ENCODE assay signal across 18 cellular contexts in the genomic region with DNA sequence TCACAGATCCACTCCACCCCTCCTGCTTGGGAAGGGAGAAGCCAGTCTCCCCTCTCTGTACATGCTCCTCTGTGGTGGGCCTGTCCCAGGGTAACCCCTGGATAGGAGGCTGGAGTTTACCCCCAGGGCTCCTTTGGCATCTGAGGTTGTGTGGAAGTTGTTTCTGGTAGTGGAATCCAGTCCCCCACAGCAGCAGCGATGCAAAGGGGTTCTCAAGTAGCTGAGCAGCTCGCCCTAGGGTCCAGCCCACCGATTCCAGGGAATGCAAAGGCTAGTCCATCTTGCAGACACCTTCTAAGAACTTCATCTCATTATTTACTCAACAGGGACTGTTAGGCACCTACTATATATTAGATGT. TPM values are rescaled to one million over a fixed set of nuclear protein-coding genes. Genes with fewer than 3 reads are reported as not detected.
DNase-seq lines count a peak whose midpoint lies in the region; ATAC-seq and TF ChIP-seq lines count a peak whose summit lies in the region.
"Had no signal": no experiment of that assay in that cellular context is flagged by ENCODE, and none has a peak within 500 bp of the region (broad histone marks: within the 10 kb centered on the region; RNA-seq: fewer than 3 reads in every experiment).

No MANE protein-coding gene starts in this region.

- peak overlapping the region; percentile 3; the same call in 1 of the 2 replicates for H3K27ac ChIP-seq in HUES6 (ENCODE audit: low read depth, low read length)
- H3K27ac ChIP-seq: brain microvascular endothelial cell had no signal

- H3K4me3 ChIP-seq in HUES6 (ENCODE audit: low read depth, low read length), result peak overlapping the region; percentile 57

- DNase-seq in activated T-cell treated with anti-CD3 and anti-CD28 coated beads, Interleukin-2, amount 50 U/mL, for 24 hours, result no peak
- DNase-seq in activated T-cell treated with anti-CD3 and anti-CD28 coated beads, Interleukin-2, amount 50 U/mL, for 48 hours, result no peak
- DNase-seq in central memory CD8-positive, alpha-beta T cell (ENCODE audit: low spot score in 2 of 2), result no peak
- DNase-seq in stimulated activated effector memory CD8-positive, alpha-beta T cell treated with anti-CD3 and anti-CD28 coated beads, Interleukin-12 subunit alpha, Interleukin-12 subunit beta, amount 100 ng/mL, for 72 hours (ENCODE audit: low spot score in 2 of 2), result no peak
- no peak for DNase-seq in T-helper 2 cell treated with Interferon-gamma antibody and Interleukin-4, amounts not matched to agents 5 μg/mL and 100 μg/mL, for 36 hours (ENCODE audit: low spot score)
- DNase-seq in CD14-positive monocyte (ENCODE audit: low spot score), result no peak
- DNase-seq in SHP77 treated with DMSO at 0.1 percent for 48 hours (lab: John Stamatoyannopoulos, UW), result no peak
- DNase-seq: ACHN, activated gamma-delta T cell, brain microvascular endothelial cell, COR-L47, IMR-90, MV-4-11, NCI-H2107 had no signal

- intact Hi-C loops in CD14-positive monocyte (cut with micrococcal nuclease), result no loop called here

- no peak for ATAC-seq in central memory CD8-positive, alpha-beta T cell (replicated peaks; ENCODE audit: extremely low read depth, poor library complexity, severe bottlenecking)
- no peak for ATAC-seq in stimulated activated effector memory CD8-positive, alpha-beta T cell treated with anti-CD3 and anti-CD28 coated beads, Interleukin-12 subunit alpha, Interleukin-12 subunit beta, amount 100 ng/mL, for 72 hours
- ATAC-seq: HCT116 had no signal

- peak overlapping the region; percentile 92 for H3K27ac Mint-ChIP-seq in activated T-cell treated with anti-CD3 and anti-CD28 coated beads, Interleukin-2, amount 50 U/mL, for 24 hours
- H3K27ac Mint-ChIP-seq in central memory CD8-positive, alpha-beta T cell (ENCODE audit: low read depth), result no peak overlapping the region
- no peak overlapping the region for H3K27ac Mint-ChIP-seq in stimulated activated effector memory CD8-positive, alpha-beta T cell treated with anti-CD3 and anti-CD28 coated beads, Interleukin-12 subunit alpha, Interleukin-12 subunit beta, amount 100 ng/mL, for 72 hours
- H3K27ac Mint-ChIP-seq in T-helper 2 cell treated with Interferon-gamma antibody and Interleukin-4, amounts not matched to agents 5 μg/mL and 100 μg/mL, for 36 hours, result no peak overlapping the region
- no peak overlapping the region for H3K27ac Mint-ChIP-seq in CD14-positive monocyte
- H3K27ac Mint-ChIP-seq: dendritic cell treated with granulocyte-macrophage colony-stimulating factor and Interleukin-4, amounts not matched to agents 40 ng/mL and 50 ng/mL, for 4 days; natural killer cell treated with Interleukin-12 subunit alpha and Interleukin-12 subunit beta and Interleukin-15 and Interleukin-18, amount 100 ng/mL, for 72 hours had no signal

- H3K36me3 Mint-ChIP-seq in activated T-cell treated with anti-CD3 and anti-CD28 coated beads, Interleukin-2, amount 50 U/mL, for 24 hours (ENCODE audit: low read depth), result no peaks in the 10 kb centered on the region
- H3K36me3 Mint-ChIP-seq in central memory CD8-positive, alpha-beta T cell (ENCODE audit: insufficient read depth), result peaks cover 4% of the 10 kb centered on the region
- H3K36me3 Mint-ChIP-seq in stimulated activated effector memory CD8-positive, alpha-beta T cell treated with anti-CD3 and anti-CD28 coated beads, Interleukin-12 subunit alpha, Interleukin-12 subunit beta, amount 100 ng/mL, for 72 hours, result no peaks in the 10 kb centered on the region
- no peaks in the 10 kb centered on the region for H3K36me3 Mint-ChIP-seq in T-helper 2 cell treated with Interferon-gamma antibody and Interleukin-4, amounts not matched to agents 5 μg/mL and 100 μg/mL, for 36 hours (ENCODE audit: low read depth)
- no peaks in the 10 kb centered on the region for H3K36me3 Mint-ChIP-seq in CD14-positive monocyte
- H3K36me3 Mint-ChIP-seq: natural killer cell treated with Interleukin-12 subunit alpha and Interleukin-12 subunit beta and Interleukin-15 and Interleukin-18, amount 100 ng/mL, for 72 hours had no signal

- H3K4me3 Mint-ChIP-seq in activated T-cell treated with anti-CD3 and anti-CD28 coated beads, Interleukin-2, amount 50 U/mL, for 24 hours, result peak overlapping the region; percentile 73
- H3K4me3 Mint-ChIP-seq in central memory CD8-positive, alpha-beta T cell, result peak overlapping the region; percentile 68
- H3K4me3 Mint-ChIP-seq in stimulated activated effector memory CD8-positive, alpha-beta T cell treated with anti-CD3 and anti-CD28 coated beads, Interleukin-12 subunit alpha, Interleukin-12 subunit beta, amount 100 ng/mL, for 72 hours, result peak overlapping the region; percentile 60
- no peak overlapping the region for H3K4me3 Mint-ChIP-seq in T-helper 2 cell treated with Interferon-gamma antibody and Interleukin-4, amounts not matched to agents 5 μg/mL and 100 μg/mL, for 36 hours
- H3K4me3 Mint-ChIP-seq in CD14-positive monocyte, result peak overlapping the region in 1 of 2 donors; percentile 85
- H3K4me3 Mint-ChIP-seq: dendritic cell treated with granulocyte-macrophage colony-stimulating factor and Interleukin-4, amounts not matched to agents 40 ng/mL and 50 ng/mL, for 4 days had no signal

- peaks cover 18% of the 10 kb centered on the region for H3K4me1 ChIP-seq in HUES6 (ENCODE audit: control insufficient read depth, insufficient read depth, low read length)

- peaks cover 79% of the 10 kb centered on the region for H3K4me1 Mint-ChIP-seq in activated T-cell treated with anti-CD3 and anti-CD28 coated beads, Interleukin-2, amount 50 U/mL, for 24 hours (ENCODE audit: low read depth)
- peaks cover 22% of the 10 kb centered on the region for H3K4me1 Mint-ChIP-seq in central memory CD8-positive, alpha-beta T cell
- H3K4me1 Mint-ChIP-seq in stimulated activated effector memory CD8-positive, alpha-beta T cell treated with anti-CD3 and anti-CD28 coated beads, Interleukin-12 subunit alpha, Interleukin-12 subunit beta, amount 100 ng/mL, for 72 hours, result peaks cover 24% of the 10 kb centered on the region
- H3K4me1 Mint-ChIP-seq in T-helper 2 cell treated with Interferon-gamma antibody and Interleukin-4, amounts not matched to agents 5 μg/mL and 100 μg/mL, for 36 hours (ENCODE audit: low read depth), result peaks cover 17% of the 10 kb centered on the region
- H3K4me1 Mint-ChIP-seq in CD14-positive monocyte, result peaks cover 6% of the 10 kb centered on the region

- TF ChIP-seq CTCF in CD14-positive monocyte (IDR thresholded peaks at IDR 0.05), result no peak

- no peaks in the 10 kb centered on the region for H3K27me3 Mint-ChIP-seq in activated T-cell treated with anti-CD3 and anti-CD28 coated beads, Interleukin-2, amount 50 U/mL, for 24 hours
- H3K27me3 Mint-ChIP-seq in central memory CD8-positive, alpha-beta T cell, result peaks cover 13% of the 10 kb centered on the region
- H3K27me3 Mint-ChIP-seq in T-helper 2 cell treated with Interferon-gamma antibody and Interleukin-4, amounts not matched to agents 5 μg/mL and 100 μg/mL, for 36 hours (ENCODE audit: low read depth), result peaks cover 53% of the 10 kb centered on the region
- H3K27me3 Mint-ChIP-seq in CD14-positive monocyte (ENCODE audit: low read depth in 3 of 3), result peaks cover 27 to 58% (median 28%) of the 10 kb centered on the region in 3 donors

- peak overlapping the region; percentile 43 for H3K9ac ChIP-seq in HUES6 (ENCODE audit: low read length)

- peaks cover 8% of the 10 kb centered on the region; the same call in 1 of the 2 replicates for H3K27me3 ChIP-seq in HUES6 (ENCODE audit: control insufficient read depth, insufficient read depth, low read length)

- H3K9me3 Mint-ChIP-seq in activated T-cell treated with anti-CD3 and anti-CD28 coated beads, Interleukin-2, amount 50 U/mL, for 24 hours, result no peaks in the 10 kb centered on the region
- no peaks in the 10 kb centered on the region for H3K9me3 Mint-ChIP-seq in central memory CD8-positive, alpha-beta T cell
- no peaks in the 10 kb centered on the region for H3K9me3 Mint-ChIP-seq in stimulated activated effector memory CD8-positive, alpha-beta T cell treated with anti-CD3 and anti-CD28 coated beads, Interleukin-12 subunit alpha, Interleukin-12 subunit beta, amount 100 ng/mL, for 72 hours
- H3K9me3 Mint-ChIP-seq in T-helper 2 cell treated with Interferon-gamma antibody and Interleukin-4, amounts not matched to agents 5 μg/mL and 100 μg/mL, for 36 hours, result no peaks in the 10 kb centered on the region
- H3K9me3 Mint-ChIP-seq in CD14-positive monocyte, result peaks cover 0 to 4% (median 0%) of the 10 kb centered on the region in 7 donors
- H3K9me3 Mint-ChIP-seq: dendritic cell treated with granulocyte-macrophage colony-stimulating factor and Interleukin-4, amounts not matched to agents 40 ng/mL and 50 ng/mL, for 4 days; natural killer cell treated with Interleukin-12 subunit alpha and Interleukin-12 subunit beta and Interleukin-15 and Interleukin-18, amount 100 ng/mL, for 72 hours had no signal

- H3K9me3 ChIP-seq in HUES6 (ENCODE audit: control insufficient read depth, insufficient read depth, low read depth, low read length), result no peaks in the 10 kb centered on the region

- H3K36me3 ChIP-seq in HUES6 (ENCODE audit: control insufficient read depth, insufficient read depth, low read length), result no peaks in the 10 kb centered on the region
- H3K36me3 ChIP-seq: brain microvascular endothelial cell had no signal

RNA-seq across cellular contexts. Expression of gene TCF7, which starts 42.7 kb away (rescaled TPM):
- under 1 TPM; 0.83 to 0.84 TPM for polyA plus RNA-seq in CD14-positive monocyte
